Comparison of ENCODE assay signal across 8 cellular contexts in genomic region chr3:51670711-51671089, GRCh38. TPM values are rescaled to one million over a fixed set of nuclear protein-coding genes. Genes with fewer than 3 reads are reported as not detected.
DNase-seq lines count a peak whose midpoint lies in the region; ATAC-seq and TF ChIP-seq lines count a peak whose summit lies in the region.

No MANE protein-coding gene starts in this region.

- H3K27ac ChIP-seq in IMR-90 (ENCODE audit: insufficient read depth, low read length): no peak overlapping the region; the same call in 1 of the 2 replicates
- peak overlapping the region; percentile 94 for H3K27ac ChIP-seq in colonic mucosa
- H3K27ac ChIP-seq in neutrophil: peak overlapping the region; percentile 89

- H3K9me1 ChIP-seq in IMR-90 (ENCODE audit: insufficient read depth, low read length): peaks cover 10% of the 10 kb centered on the region

- no peaks in the 10 kb centered on the region for H3K27me3 Mint-ChIP-seq in activated T-cell treated with anti-CD3 and anti-CD28 coated beads, Interleukin-2, amount 50 U/mL, for 24 hours

- H3K23ac ChIP-seq in IMR-90 (ENCODE audit: low read depth, low read length): no peak overlapping the region

- no peak overlapping the region for H2BK5ac ChIP-seq in IMR-90 (ENCODE audit: low read depth, low read length, poor library complexity, severe bottlenecking)

- BruUV-seq in IMR-90 (replicated peaks; lab: Mats Ljungman, UMichigan): no TSS peak

- intact Hi-C loops in IMR-90 (cut with micrococcal nuclease): loop anchor here (1.0 to 5.0 kb wide), 2 partner anchors 132 to 1103 kb away; partner anchors contain the start of genes C3orf18, HEMK1 and RAD54L2
- intact Hi-C loops in colonic mucosa (cut with DNase I): loop anchor here (10.0 kb wide), 1 partner anchor 276 kb away; the partner anchor contains the start of gene RBM15B

- no peak overlapping the region for H3K18ac ChIP-seq in IMR-90 (ENCODE audit: low read depth, low read length)

- H3K4me1 ChIP-seq in IMR-90 (ENCODE audit: control insufficient read depth, insufficient read depth, low read length) (peaks cover 12% of the 10 kb centered on the region), colonic mucosa (peaks cover 17% of the 10 kb centered on the region), neutrophil (ENCODE audit: control insufficient read depth in 1 of 2, insufficient read depth in 1 of 2, low read depth in 1 of 2, low read length in 1 of 2) (peaks cover 41 to 49% of the 10 kb centered on the region in 2 experiments)

- no peak overlapping the region for H2BK20ac ChIP-seq in IMR-90 (ENCODE audit: low read depth, low read length)

- no peak overlapping the region for H4K5ac ChIP-seq in IMR-90 (ENCODE audit: low read depth, low read length)

- H4K91ac ChIP-seq in IMR-90 (ENCODE audit: insufficient read depth, low read depth, low read length): no peak overlapping the region

- peaks cover 30% of the 10 kb centered on the region for H3K36me3 Mint-ChIP-seq in activated T-cell treated with anti-CD3 and anti-CD28 coated beads, Interleukin-2, amount 50 U/mL, for 24 hours (ENCODE audit: low read depth)

- ATAC-seq in IMR-90 (ENCODE audit: low read depth): no peak
- no peak for ATAC-seq in HG02981 (IDR thresholded peaks at IDR 0.05; ENCODE audit: unreplicated experiment)

- no peak for TF ChIP-seq RAD21 in IMR-90 (IDR thresholded peaks at IDR 0.05; ENCODE audit: low read length)

- H3K36me3 ChIP-seq in IMR-90 (ENCODE audit: control insufficient read depth, insufficient read depth, low read length) (peaks cover 4% of the 10 kb centered on the region; the same call in 1 of the 2 replicates), colonic mucosa (no peaks in the 10 kb centered on the region), neutrophil (no peaks in the 10 kb centered on the region)

- dilution Hi-C loops in IMR-90 (cut with HindIII; ENCODE audit: low sequenced_read_pairs, unreplicated experiment): no loop called here

- TF ChIP-seq POLR2A in IMR-90 (IDR thresholded peaks at IDR 0.05; ENCODE audit: low read depth, low read length): no peak

- in situ Hi-C loops in IMR-90 (cut with MboI; ENCODE audit: low sequenced_read_pairs): no loop called here

- peak overlapping the region; percentile 93 for H2AFZ ChIP-seq in IMR-90 (replicated peaks; ENCODE audit: low read length, poor library complexity)

- peaks cover 5% of the 10 kb centered on the region; the same call in 1 of the 2 replicates for H4K20me1 ChIP-seq in IMR-90 (ENCODE audit: insufficient read depth, low read length)

- no peak for DNase-seq in activated T-cell treated with anti-CD3 and anti-CD28 coated beads, Interleukin-2, amount 50 U/mL, for 24 hours
- DNase-seq in activated T-cell treated with anti-CD3 and anti-CD28 coated beads for 4 hours (no peak), IMR-90 (no peak), colonic mucosa (no peak), COLO668 (lab: John Stamatoyannopoulos, UW; ENCODE audit: unreplicated experiment) (no peak), NCI-H1417 (lab: John Stamatoyannopoulos, UW) (no peak)

- peak overlapping the region; percentile 93 for H3K4me2 ChIP-seq in IMR-90 (ENCODE audit: low read depth, low read length)

- H2AK9ac ChIP-seq in IMR-90 (replicated peaks; ENCODE audit: low read depth, low read length, poor library complexity): peak overlapping the region; percentile 87

- WGBS in IMR-90 (ENCODE audit: extremely low coverage in 2 of 2, insufficient read length in 1 of 2), 2 experiments: 20% methylated on average over 4 of the region's 14 CpGs; no CpG with 5 or more reads in 1 of the 2 experiments

- H3K4me1 Mint-ChIP-seq in activated T-cell treated with anti-CD3 and anti-CD28 coated beads, Interleukin-2, amount 50 U/mL, for 24 hours (ENCODE audit: low read depth): peaks cover 61% of the 10 kb centered on the region

- H3K27me3 ChIP-seq in IMR-90 (ENCODE audit: control insufficient read depth, insufficient read depth, low read length): no peaks in the 10 kb centered on the region
- H3K27me3 ChIP-seq in colonic mucosa: no peaks in the 10 kb centered on the region
- no peaks in the 10 kb centered on the region for H3K27me3 ChIP-seq in neutrophil

- CTCF ChIA-PET in IMR-90 (lab: Yijun Ruan, JAX): no interaction called here

- H4K8ac ChIP-seq in IMR-90 (ENCODE audit: low read depth in 2 of 2, low read length in 2 of 2): no peak overlapping the region; a peak in 1 of 4 replicates

- POLR2A ChIA-PET in IMR-90 (lab: Charles Lee; ENCODE audit: unreplicated experiment): no interaction called here

- H3K9me3 ChIP-seq in IMR-90 (ENCODE audit: control insufficient read depth, insufficient read depth, low read length): no peaks in the 10 kb centered on the region
- H3K9me3 ChIP-seq in colonic mucosa: no peaks in the 10 kb centered on the region
- H3K9me3 ChIP-seq in neutrophil: no peaks in the 10 kb centered on the region

- H3K9ac ChIP-seq in IMR-90 (ENCODE audit: low read depth, low read length): no peak overlapping the region
- peak overlapping the region; percentile 47 to 91 for H3K9ac ChIP-seq in colonic mucosa (ENCODE audit: low read depth in 2 of 2, low read length in 2 of 2)

- peak overlapping the region; percentile 5; the same call in 1 of the 2 replicates for H2AK5ac ChIP-seq in IMR-90 (ENCODE audit: low read depth, low read length)

- H3K9me3 Mint-ChIP-seq in activated T-cell treated with anti-CD3 and anti-CD28 coated beads, Interleukin-2, amount 50 U/mL, for 24 hours: no peaks in the 10 kb centered on the region

- peak overlapping the region; percentile 87 for H3K4me3 Mint-ChIP-seq in activated T-cell treated with anti-CD3 and anti-CD28 coated beads, Interleukin-2, amount 50 U/mL, for 24 hours

- H3K4me3 ChIP-seq in IMR-90 (ENCODE audit: insufficient read depth, low read depth, low read length) (peak overlapping the region; percentile 87), colonic mucosa (peak overlapping the region; percentile 90), neutrophil (ENCODE audit: low read depth in 1 of 2, low read length in 1 of 2) (peak overlapping the region; percentile 91 to 97)

- H3K14ac ChIP-seq in IMR-90 (replicated peaks; ENCODE audit: low read depth, low read length): 0 out of 2 replicates have a peak overlapping the region, but pooled peaks have one; percentile 55

- H2BK120ac ChIP-seq in IMR-90 (ENCODE audit: low read depth, low read length): no peak overlapping the region

- H3K27ac Mint-ChIP-seq in activated T-cell treated with anti-CD3 and anti-CD28 coated beads, Interleukin-2, amount 50 U/mL, for 24 hours: peak overlapping the region; percentile 78

- H3K56ac ChIP-seq in IMR-90 (ENCODE audit: extremely low read depth, insufficient read depth, low read length): no peak overlapping the region

- peaks cover 0 to 48% of the 10 kb centered on the region in 2 experiments; a peak in 2 of 4 replicates for H3K79me1 ChIP-seq in IMR-90 (ENCODE audit: low read depth in 1 of 2, low read length in 2 of 2)

- H2BK15ac ChIP-seq in IMR-90 (ENCODE audit: low read depth, low read length): no peak overlapping the region

- TF ChIP-seq CTCF in IMR-90 (conservative IDR thresholded peaks at IDR 0.05; ENCODE audit: low read depth, low read length) (no peak), colonic mucosa (IDR thresholded peaks at IDR 0.05) (no peak), neutrophil (IDR thresholded peaks at IDR 0.05) (no peak)

- H3K4ac ChIP-seq in IMR-90 (ENCODE audit: low read depth, low read length): no peak overlapping the region

TF ChIP-seq in IMR-90, 13 proteins besides CTCF, POLR2A, EP300 and RAD21:
- TF ChIP-seq SMC3 (IDR thresholded peaks at IDR 0.05; ENCODE audit: low read depth, low read length) (no peak), USF2 (IDR thresholded peaks at IDR 0.05; ENCODE audit: low read depth, low read length) (no peak), RFX5 (IDR thresholded peaks at IDR 0.05; ENCODE audit: low read depth, low read length) (no peak), FOS (IDR thresholded peaks at IDR 0.05; ENCODE audit: low read depth, low read length) (no peak), MAFK (IDR thresholded peaks at IDR 0.05; ENCODE audit: low read depth, low read length) (no peak), MAZ (IDR thresholded peaks at IDR 0.05; ENCODE audit: borderline replicate concordance, low read depth, low read length) (no peak), CEBPB (IDR thresholded peaks at IDR 0.05; ENCODE audit: low read depth, low read length) (no peak), BHLHE40 (IDR thresholded peaks at IDR 0.05; ENCODE audit: low read depth, low read length) (no peak), RCOR1 (IDR thresholded peaks at IDR 0.05; ENCODE audit: insufficient replicate concordance, low read length) (no peak), CHD1 (IDR thresholded peaks at IDR 0.05; ENCODE audit: low read depth, low read length) (no peak), NFE2L2 (IDR thresholded peaks at IDR 0.05; ENCODE audit: low read depth, low read length) (no peak), ELK1 (IDR thresholded peaks at IDR 0.05; ENCODE audit: borderline replicate concordance, low read depth, low read length) (no peak), MXI1 (IDR thresholded peaks at IDR 0.05; ENCODE audit: borderline replicate concordance, low read depth, low read length) (no peak)
TF ChIP-seq in IMR-90: peak in this region for 0.

RNA-seq across cellular contexts. Expression of gene TEX264, which starts 0.4 kb away (rescaled TPM):
- total RNA-seq in IMR-90 (2012; rRNA removed) (26.9 and 30.3 TPM in 2 replicates), colonic mucosa (10 to 100 TPM; 54.0 to 92.3 TPM)
- polyA plus RNA-seq in IMR-90 (2012; rRNA removed): 45.0 and 49.0 TPM in 2 replicates
- polyA plus RNA-seq in IMR-90 (2012; cell fraction: cytosol; rRNA removed): 31.4 and 67.7 TPM in 2 replicates
- polyA plus RNA-seq in IMR-90 (2012; cell fraction: nucleus; rRNA removed; ENCODE audit: low replicate concordance): 46.0 and 57.8 TPM in 2 replicates

RNA-seq across cellular contexts. Expression of gene GRM2, which starts 36.2 kb away (rescaled TPM):
- total RNA-seq in IMR-90 (2012; rRNA removed) (under 0.01 TPM in 2 replicates), colonic mucosa (under 1 TPM in 1 of 2 donors, not detected in 1; 0.12 TPM)
- polyA plus RNA-seq in IMR-90 (2012; rRNA removed): 0.14 and 0.19 TPM in 2 replicates
- polyA plus RNA-seq in IMR-90 (2012; cell fraction: cytosol; rRNA removed): 0.13 TPM in 1 of 2 replicates, not detected in the other
- polyA plus RNA-seq in IMR-90 (2012; cell fraction: nucleus; rRNA removed; ENCODE audit: low replicate concordance): 0.86 and 2.7 TPM in 2 replicates
